ENCODE assay signal across 9 cellular contexts in genomic region chrX:51395474-51395806, GRCh38.
DNase-seq lines count a peak whose midpoint lies in the region; FAIRE-seq and TF ChIP-seq lines count a peak whose summit lies in the region.
"Had no signal": no experiment of that assay in that cellular context is flagged by ENCODE, and none has a peak within 500 bp of the region (broad histone marks: within the 10 kb centered on the region; RNA-seq: fewer than 3 reads in every experiment).

No MANE protein-coding gene starts in this region.

- no peaks in the 10 kb centered on the region for H3K36me3 Mint-ChIP-seq in endodermal cell (ENCODE audit: low read depth)

- no peak for FAIRE-seq in urothelium cell line (lab: Jason Lieb, UNC)

- no peak overlapping the region for H3K27ac Mint-ChIP-seq in endodermal cell

- no peaks in the 10 kb centered on the region for H3K79me2 ChIP-seq in mesendoderm (ENCODE audit: control insufficient read depth, insufficient read depth, low read length)

- H3K36me3 ChIP-seq in endodermal cell (ENCODE audit: control insufficient read depth, insufficient read depth, low read length) (no peaks in the 10 kb centered on the region), rectal smooth muscle tissue (ENCODE audit: control insufficient read depth, insufficient read depth, low read length) (no peaks in the 10 kb centered on the region), mesendoderm (ENCODE audit: control insufficient read depth, insufficient read depth, low read length) (no peaks in the 10 kb centered on the region)

- peak overlapping the region; percentile 66 for H3K4me3 ChIP-seq in Jurkat, Clone E6-1 (ENCODE audit: low read length)
- no peak overlapping the region for H3K4me3 ChIP-seq in endodermal cell (ENCODE audit: low read length)
- peak overlapping the region; percentile 55 for H3K4me3 ChIP-seq in rectal smooth muscle tissue (ENCODE audit: low read length)
- no peak overlapping the region for H3K4me3 ChIP-seq in mesendoderm (ENCODE audit: low read length)

- H3K27me3 ChIP-seq in endodermal cell (ENCODE audit: control insufficient read depth, insufficient read depth, low read length, poor library complexity, severe bottlenecking) (no peaks in the 10 kb centered on the region), rectal smooth muscle tissue (ENCODE audit: control insufficient read depth, insufficient read depth, low read length) (peaks cover 2% of the 10 kb centered on the region), mesendoderm (ENCODE audit: insufficient read depth, low read length, poor library complexity) (no peaks in the 10 kb centered on the region)

- H3K9ac ChIP-seq in endodermal cell (ENCODE audit: extremely low read depth, low read length, poor library complexity, severe bottlenecking): no peak overlapping the region
- H3K9ac ChIP-seq in rectal smooth muscle tissue (ENCODE audit: low read length): no peak overlapping the region
- no peak overlapping the region for H3K9ac ChIP-seq in mesendoderm (ENCODE audit: low read length)

- no peak overlapping the region for H3K4me2 ChIP-seq in mesendoderm (ENCODE audit: low read length)

- no peak overlapping the region for H2BK15ac ChIP-seq in mesendoderm (replicated peaks; ENCODE audit: low read depth)

- no peak overlapping the region for H2AK5ac ChIP-seq in mesendoderm (ENCODE audit: low read length)

- H3K4me3 Mint-ChIP-seq in endodermal cell: peak overlapping the region; percentile 63

- H3K27me3 Mint-ChIP-seq in endodermal cell (ENCODE audit: insufficient read depth): no peaks in the 10 kb centered on the region

- peaks cover 17% of the 10 kb centered on the region for H3K9me3 ChIP-seq in endodermal cell (ENCODE audit: control insufficient read depth, low read length)

- H4K8ac ChIP-seq in mesendoderm (ENCODE audit: low read depth, low read length): no peak overlapping the region

- 90% methylated on average over 2 to 4 of the region's 4 CpGs for WGBS in endodermal cell (ENCODE audit: insufficient coverage in 1 of 2, insufficient read length in 1 of 2), 2 experiments
- WGBS in mesendoderm (ENCODE audit: extremely low coverage, insufficient coverage, low lambda C conversion rate): no CpG with 5 or more reads among the region's 4 CpGs

- H3K56ac ChIP-seq in mesendoderm (ENCODE audit: low read length): no peak overlapping the region

- H2BK120ac ChIP-seq in mesendoderm (ENCODE audit: low read depth, low read length): no peak overlapping the region

- H4K5ac ChIP-seq in mesendoderm (ENCODE audit: low read length): no peak overlapping the region

- H3K27ac ChIP-seq in endodermal cell (ENCODE audit: low read depth, low read length) (no peak overlapping the region), rectal smooth muscle tissue (ENCODE audit: low read depth, low read length) (no peak overlapping the region), mesendoderm (ENCODE audit: low read depth, low read length) (no peak overlapping the region)

- H3K9me3 Mint-ChIP-seq in endodermal cell: peaks cover 50% of the 10 kb centered on the region

- H3K4ac ChIP-seq in mesendoderm (ENCODE audit: low read depth, low read length): no peak overlapping the region

- H3K4me1 Mint-ChIP-seq in endodermal cell: no peaks in the 10 kb centered on the region

- DNase-seq in DMS53 treated with DMSO at 0.1 percent for 48 hours (lab: John Stamatoyannopoulos, UW; ENCODE audit: unreplicated experiment): peak; percentile 35
- no peak for DNase-seq in Jurkat, Clone E6-1 (ENCODE audit: low read depth, low spot score)
- no peak for DNase-seq in endodermal cell
- DNase-seq in NCI-H82 treated with DMSO at 0.1 percent for 48 hours (lab: John Stamatoyannopoulos, UW; ENCODE audit: unreplicated experiment): no peak
- no peak for DNase-seq in NCI-H1694 (lab: John Stamatoyannopoulos, UW)
- no peak for DNase-seq in urothelium cell line (ENCODE audit: low spot score)
- DNase-seq in mesendoderm: no peak
- DNase-seq: NCI-H1092 had no signal

- H2BK5ac ChIP-seq in mesendoderm (ENCODE audit: low read length): no peak overlapping the region

- H3K18ac ChIP-seq in mesendoderm (ENCODE audit: low read length): no peak overlapping the region

- no peak for TF ChIP-seq CTCF in endodermal cell (conservative IDR thresholded peaks at IDR 0.05)

- H3K79me1 ChIP-seq in mesendoderm (ENCODE audit: low read length): no peaks in the 10 kb centered on the region

- H3K23ac ChIP-seq in mesendoderm (ENCODE audit: low read length): no peak overlapping the region

- no peaks in the 10 kb centered on the region for H3K4me1 ChIP-seq in endodermal cell (ENCODE audit: control insufficient read depth, insufficient read depth, low read length)
- no peaks in the 10 kb centered on the region for H3K4me1 ChIP-seq in rectal smooth muscle tissue (ENCODE audit: control insufficient read depth, insufficient read depth, low read length)
- H3K4me1 ChIP-seq in mesendoderm (ENCODE audit: control insufficient read depth, low read depth, low read length): no peaks in the 10 kb centered on the region

Comparison
In these comparisons a context has a peak if more than half of its experiments do, and no peak if none do; other contexts are left out.
1. H3K4me3 ChIP-seq: peak in Jurkat, Clone E6-1 (single experiment) and rectal smooth muscle tissue (single experiment); none in endodermal cell (single experiment) and mesendoderm (single experiment).